Comparison of ENCODE assay signal across 8 cellular contexts in the genomic region with DNA sequence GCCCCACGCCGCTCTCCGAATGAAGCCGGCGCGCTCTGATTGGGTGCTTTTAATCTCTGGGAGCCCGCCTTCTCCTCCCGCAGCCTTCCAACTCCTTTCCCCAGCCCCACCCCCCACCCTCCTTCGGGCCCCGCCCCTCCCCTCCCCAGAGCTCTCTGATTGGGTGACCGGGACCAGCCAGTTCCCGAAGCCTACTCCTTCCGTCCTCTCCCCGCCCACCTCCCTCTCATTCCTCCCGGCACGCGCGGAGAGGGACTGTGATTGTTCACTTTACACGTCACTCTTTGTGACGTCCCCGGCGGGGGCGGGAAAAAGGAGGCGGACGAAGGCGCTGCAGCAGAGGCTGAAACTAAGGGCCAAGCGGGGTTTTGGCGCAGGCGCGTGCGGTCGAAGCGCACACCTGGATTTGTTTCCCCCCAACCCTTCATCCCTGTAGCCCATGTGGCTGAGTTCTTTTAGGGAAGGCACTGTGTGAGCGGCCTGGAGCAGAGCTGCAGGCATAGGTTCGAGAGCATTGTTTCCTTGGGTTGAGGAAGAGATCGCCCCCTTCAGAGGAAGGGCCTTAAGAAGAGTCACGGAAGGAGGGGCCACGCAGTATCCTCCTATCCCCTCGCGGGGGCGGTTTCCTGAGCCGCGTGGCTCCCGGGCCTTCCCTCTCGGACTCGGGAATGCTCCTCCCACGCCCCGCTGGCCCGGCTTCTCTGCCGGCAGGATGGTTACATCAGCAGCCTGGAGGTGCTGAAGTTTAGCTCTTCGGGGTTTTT. TPM values are rescaled to one million over a fixed set of nuclear protein-coding genes. Genes with fewer than 3 reads are reported as not detected.
DNase-seq lines count a peak whose midpoint lies in the region; ATAC-seq and TF ChIP-seq lines count a peak whose summit lies in the region.

A gene (minus strand): TSS at position 21 of the 764 bp plus-strand sequence. CDS start 361 bp downstream, outside the sequence.

- H3K36me3 ChIP-seq in prostate gland (no peaks in the 10 kb centered on the region), urinary bladder (ENCODE audit: insufficient read depth) (no peaks in the 10 kb centered on the region)

- peaks cover 8% of the 10 kb centered on the region for H3K4me1 ChIP-seq in prostate gland (replicated peaks)
- H3K4me1 ChIP-seq in urinary bladder (ENCODE audit: insufficient read depth): peaks cover 3% of the 10 kb centered on the region

- H3K4me3 ChIP-seq in prostate gland (peak within 1 kb of the TSS; percentile 81), urinary bladder (ENCODE audit: low read depth, low read length) (peak within 1 kb of the TSS; percentile 99)

- H3K27ac ChIP-seq in angular gyrus (ENCODE audit: low read depth, low read length): peak within 1 kb of the TSS; percentile 99
- H3K27ac ChIP-seq in prostate gland: peak within 1 kb of the TSS; percentile 94 to 97
- peak within 1 kb of the TSS; percentile 96 for H3K27ac ChIP-seq in urinary bladder (ENCODE audit: low read depth)

- TF ChIP-seq CTCF in prostate gland (IDR thresholded peaks at IDR 0.05): peak in 2 of 4 experiments; percentile 49 to 50

- DNase-seq in NCI-H187 (lab: John Stamatoyannopoulos, UW) (peak; percentile 93 to 95), T-helper 2 cell (peak; percentile 93 to 99 (median 99)), left ventricle myocardium superior (peak; percentile 98), prostate gland (ENCODE audit: low spot score) (peak; percentile 99)

- intact Hi-C loops in left ventricle myocardium superior (cut with micrococcal nuclease): no loop called here
- intact Hi-C loops in prostate gland (cut with DNase I): loop anchor here (2.0 to 10.0 kb wide), 2 partner anchors 167 to 373 kb away; a partner anchor contains a TSS

- no peaks in the 10 kb centered on the region for H3K9me3 ChIP-seq in prostate gland

- peak; percentile 72 for ATAC-seq in GM18499 (IDR thresholded peaks at IDR 0.05; ENCODE audit: insufficient read depth, unreplicated experiment)
- ATAC-seq in HG02943 (IDR thresholded peaks at IDR 0.05; ENCODE audit: low read depth, unreplicated experiment): peak; percentile 83
- ATAC-seq in left ventricle myocardium superior: peak; percentile 94

- TF ChIP-seq POLR2A in prostate gland (IDR thresholded peaks at IDR 0.05): peak; percentile 84

- H3K27me3 ChIP-seq in prostate gland (replicated peaks; ENCODE audit: insufficient read depth): no peaks in the 10 kb centered on the region

- WGBS in prostate gland: under 1% methylated on average over 50 of the region's 51 CpGs
- under 1% methylated on average over 51 of the region's 51 CpGs for WGBS in urinary bladder

RNA-seq across cellular contexts. Expression of the gene that starts here (rescaled TPM):
- total RNA-seq in left ventricle myocardium superior (23.1 TPM), prostate gland (10 to 100 TPM; 29.2 to 54.0 TPM), urinary bladder (53.8 TPM)
- polyA plus RNA-seq in urinary bladder: 21.5 TPM

Comparison
In these comparisons a context has a peak if more than half of its experiments do, and no peak if none do; other contexts are left out.
1. Peak in every context shown above with its lines: DNase-seq, ATAC-seq, H3K4me3 ChIP-seq and H3K27ac ChIP-seq.